ENCODE assay signal across 8 cellular contexts in genomic region chr4:89752932-89753598, GRCh38.
A peak's percentile ranks its signal among the peaks of the same experiment; 100 is the strongest.
DNase-seq lines count a peak whose midpoint lies in the region; ATAC-seq, FAIRE-seq and TF ChIP-seq lines count a peak whose summit lies in the region.

No MANE protein-coding gene starts in this region.

- no peaks in the 10 kb centered on the region for H3K9me1 ChIP-seq in endothelial cell of umbilical vein (replicated peaks; ENCODE audit: control insufficient read depth, extremely low read depth, insufficient read depth, low read length)

- no peaks in the 10 kb centered on the region for H3K27me3 ChIP-seq in BJ (ENCODE audit: control insufficient read depth, insufficient read depth, low read length)
- no peaks in the 10 kb centered on the region for H3K27me3 ChIP-seq in endothelial cell of umbilical vein (ENCODE audit: control insufficient read depth in 2 of 2, insufficient read depth in 2 of 2, low read length in 2 of 2)

- dilution Hi-C loops in endothelial cell of umbilical vein (cut with MboI; ENCODE audit: extremely low pct_ligation_motif_present, low sequenced_read_pairs): no loop called here

- FAIRE-seq in endothelial cell of umbilical vein (lab: Jason Lieb, UNC): peak; percentile 59

- peak overlapping the region; percentile 75 for H2AFZ ChIP-seq in endothelial cell of umbilical vein (ENCODE audit: low read depth, low read length)

- intact Hi-C loops in endothelial cell of umbilical vein (cut with micrococcal nuclease): loop anchor here (1.0 to 5.0 kb wide), 7 partner anchors 28 to 266 kb away; partner anchors contain the start of gene SNCA

- TSS peak; percentile 34 for BruUV-seq in endothelial cell of umbilical vein (replicated peaks; lab: Mats Ljungman, UMichigan)

- peak overlapping the region; percentile 99 for H3K27ac ChIP-seq in endothelial cell of umbilical vein (ENCODE audit: insufficient read depth, low read depth, low read length)

- H3K9me3 ChIP-seq in endothelial cell of umbilical vein (replicated peaks; ENCODE audit: control insufficient read depth, insufficient read depth, low read length): no peaks in the 10 kb centered on the region

- peak overlapping the region; percentile 93 for H3K9ac ChIP-seq in endothelial cell of umbilical vein (replicated peaks; ENCODE audit: extremely low read depth, insufficient read depth, low read length)

- TF ChIP-seq POLR2A in endothelial cell of umbilical vein (IDR thresholded peaks at IDR 0.05; ENCODE audit: low read depth, low read length): no peak

- H3K4me3 ChIP-seq in BJ (ENCODE audit: low read depth, low read length) (no peak overlapping the region), endothelial cell of umbilical vein (replicated peaks in 1 of 3; ENCODE audit: insufficient read depth in 1 of 3, low read depth in 1 of 3, low read length in 3 of 3) (peak overlapping the region in 1 of 3 experiments; percentile 54)

- ATAC-seq in GM21529 (IDR thresholded peaks at IDR 0.05; ENCODE audit: unreplicated experiment) (no peak), HG02884 (IDR thresholded peaks at IDR 0.05; ENCODE audit: unreplicated experiment) (no peak)

- TF ChIP-seq CTCF in BJ (IDR thresholded peaks at IDR 0.05; ENCODE audit: insufficient read depth, low read depth, low read length): no peak
- no peak for TF ChIP-seq CTCF in endothelial cell of umbilical vein (IDR thresholded peaks at IDR 0.05; ENCODE audit: extremely low read depth in 1 of 2, insufficient read depth in 1 of 2, low read depth in 1 of 2, low read length in 2 of 2)
- no peak for TF ChIP-seq CTCF in GM13977 (IDR thresholded peaks at IDR 0.05; ENCODE audit: extremely low read depth, insufficient read depth, missing control alignments)

- H3K36me3 ChIP-seq in BJ (ENCODE audit: control insufficient read depth, insufficient read depth, low read length): no peaks in the 10 kb centered on the region
- H3K36me3 ChIP-seq in endothelial cell of umbilical vein (ENCODE audit: control insufficient read depth in 2 of 2, extremely low read depth in 1 of 2, insufficient read depth in 2 of 2, low read length in 2 of 2): no peaks in the 10 kb centered on the region

- CTCF ChIA-PET in BJ (lab: Yijun Ruan, JAX): no interaction called here
- CTCF ChIA-PET in endothelial cell of umbilical vein (lab: Charles Lee): interaction anchor here (0.7 to 2.7 kb wide), 11 partner anchors 8 to 271 kb away, joined by 3 to 16 read pairs (median 4); no protein-coding TSS in a partner anchor

- H4K20me1 ChIP-seq in endothelial cell of umbilical vein (replicated peaks; ENCODE audit: control insufficient read depth, extremely low read depth, insufficient read depth, low read length): no peaks in the 10 kb centered on the region

- H3K4me1 ChIP-seq in endothelial cell of umbilical vein (ENCODE audit: control insufficient read depth, extremely low read depth, insufficient read depth, low read length): peaks cover 27% of the 10 kb centered on the region

- in situ Hi-C loops in GM13977 (cut with MboI; ENCODE audit: low pct_unique_long_range_greater_than_20kb, low sequenced_read_pairs, unreplicated experiment): no loop called here

- peaks cover 5% of the 10 kb centered on the region for H3K79me2 ChIP-seq in endothelial cell of umbilical vein (ENCODE audit: control insufficient read depth, insufficient read depth, low read length)

- DNase-seq in BJ (ENCODE audit: low read depth) (peak; percentile 59), NCI-H460 (ENCODE audit: extremely low read depth, low read depth) (peak; percentile 30), endothelial cell of umbilical vein (ENCODE audit: low read depth, low spot score) (peak; percentile 91), occipital lobe (lab: John Stamatoyannopoulos, UW) (peak; percentile 23), DMS153 treated with DMSO at 0.1 percent for 48 hours (lab: John Stamatoyannopoulos, UW; ENCODE audit: unreplicated experiment) (no peak), GM13977 (ENCODE audit: low spot score) (no peak)

- peak overlapping the region; percentile 90 for H3K4me2 ChIP-seq in endothelial cell of umbilical vein (ENCODE audit: insufficient read depth, low read length)

- POLR2A ChIA-PET in BJ (lab: Charles Lee) (interaction anchor here (0.6 kb wide), 2 partner anchors 73 to 85 kb away, joined by 3 to 5 read pairs; no protein-coding TSS in a partner anchor), endothelial cell of umbilical vein (lab: Charles Lee) (interaction anchor here (1.0 to 1.1 kb wide), 2 partner anchors 15 to 144 kb away, joined by 3 read pairs; no protein-coding TSS in a partner anchor)

TF ChIP-seq in endothelial cell of umbilical vein, 7 proteins besides CTCF, POLR2A, EP300 and RAD21:
- TF ChIP-seq POLR2AphosphoS5 (IDR thresholded peaks at IDR 0.05; ENCODE audit: insufficient read depth, low read depth, low read length) (no peak), JUN (IDR thresholded peaks at IDR 0.05; ENCODE audit: borderline replicate concordance, insufficient read depth, insufficient read length, low read depth) (peak; percentile 17), GATA2 (IDR thresholded peaks at IDR 0.05; ENCODE audit: insufficient read depth, insufficient read length, low read depth, low read length) (no peak), EZH2 (IDR thresholded peaks at IDR 0.05; ENCODE audit: borderline replicate concordance, low read depth, low read length, severe bottlenecking) (no peak), FOS (IDR thresholded peaks at IDR 0.05; ENCODE audit: borderline replicate concordance, insufficient read depth, low read length) (peak; percentile 40), MAX (IDR thresholded peaks at IDR 0.05; ENCODE audit: insufficient read depth, insufficient read length) (no peak)

Comparison
In these comparisons a context has a peak if more than half of its experiments do, and no peak if none do; other contexts are left out.
1. DNase-seq: peak in BJ (single experiment), NCI-H460 (single experiment), endothelial cell of umbilical vein (single experiment) and occipital lobe (single experiment); none in DMS153 treated with DMSO at 0.1 percent for 48 hours (single experiment) and GM13977 (single experiment).